In genomic region chr15:88465633-88466219, GRCh38 we compare ENCODE assay signal across 10 cellular contexts. TPM values are rescaled to one million over a fixed set of nuclear protein-coding genes. Genes with fewer than 3 reads are reported as not detected.
A peak's percentile ranks its signal among the peaks of the same experiment; 100 is the strongest.
DNase-seq lines count a peak whose midpoint lies in the region; ATAC-seq and TF ChIP-seq lines count a peak whose summit lies in the region.
"Had no signal": no experiment of that assay in that cellular context is flagged by ENCODE, and none has a peak within 500 bp of the region (broad histone marks: within the 10 kb centered on the region; RNA-seq: fewer than 3 reads in every experiment).

No MANE protein-coding gene starts in this region.

- no peak overlapping the region for H2AFZ ChIP-seq in KMS-11 (ENCODE audit: low read depth)

- no peaks in the 10 kb centered on the region for H3K9me3 ChIP-seq in CD8-positive, alpha-beta memory T cell (ENCODE audit: low read length)
- no peaks in the 10 kb centered on the region for H3K9me3 ChIP-seq in mesodermal cell (ENCODE audit: control insufficient read depth, low read length)
- H3K9me3 ChIP-seq: SJSA1, thyroid gland had no signal

- H4K20me1 ChIP-seq in KMS-11 (ENCODE audit: insufficient read depth) = no peaks in the 10 kb centered on the region

- POLR2A ChIA-PET in CD8-positive, alpha-beta memory T cell (lab: Charles Lee) = no interaction called here

- H3K9me3 Mint-ChIP-seq in CD8-positive, alpha-beta memory T cell = no peaks in the 10 kb centered on the region

- no peak overlapping the region for H3K4me3 ChIP-seq in CD8-positive, alpha-beta memory T cell (ENCODE audit: low read length)
- H3K4me3 ChIP-seq in KMS-11 (IDR thresholded peaks at IDR 0.05; ENCODE audit: insufficient read depth, low read depth, low read length) (no peak overlapping the region), mesodermal cell (ENCODE audit: extremely low read depth, insufficient read depth, low read length, poor library complexity, severe bottlenecking) (peak overlapping the region; percentile 92)

- CTCF ChIA-PET in CD8-positive, alpha-beta memory T cell (lab: Charles Lee) = no interaction called here

- H3K9ac ChIP-seq in KMS-11 = no peak overlapping the region

- peak overlapping the region in 2 of 8 donors; percentile 96 to 100 for H3K27ac Mint-ChIP-seq in CD8-positive, alpha-beta memory T cell

- peaks cover 24 to 35% (median 26%) of the 10 kb centered on the region in 3 donors for H3K4me1 Mint-ChIP-seq in CD8-positive, alpha-beta memory T cell

- ATAC-seq in GM21390 (IDR thresholded peaks at IDR 0.05; ENCODE audit: unreplicated experiment) (no peak), HG02870 (IDR thresholded peaks at IDR 0.05; ENCODE audit: unreplicated experiment) (no peak)

- H3K4me1 ChIP-seq in CD8-positive, alpha-beta memory T cell (ENCODE audit: insufficient read depth, low read length) = peaks cover 23% of the 10 kb centered on the region
- H3K4me1 ChIP-seq in KMS-11 (ENCODE audit: low read depth, poor library complexity, severe bottlenecking) (peaks cover 35% of the 10 kb centered on the region), mesodermal cell (ENCODE audit: control insufficient read depth, insufficient read depth, low read length, poor library complexity, severe bottlenecking) (peaks cover 41% of the 10 kb centered on the region)

- H3K27ac ChIP-seq in CD8-positive, alpha-beta memory T cell (ENCODE audit: low read depth, low read length) = no peak overlapping the region
- H3K27ac ChIP-seq in KMS-11 (no peak overlapping the region), mesodermal cell (ENCODE audit: low read depth, low read length, severe bottlenecking) (peak overlapping the region; percentile 93)
- H3K27ac ChIP-seq: SJSA1, thyroid gland had no signal

- peaks cover 0 to 62% (median 12%) of the 10 kb centered on the region in 3 donors for H3K36me3 Mint-ChIP-seq in CD8-positive, alpha-beta memory T cell

- 83 to 100% methylated on average over 2 to 4 of the region's 4 CpGs for WGBS in mesodermal cell (ENCODE audit: insufficient coverage in 2 of 2), 2 experiments

- H3K4me3 Mint-ChIP-seq in CD8-positive, alpha-beta memory T cell = peak overlapping the region in 4 of 7 donors; percentile 40 to 97 (median 55)

- DNase-seq in CD8-positive, alpha-beta memory T cell = no peak
- DNase-seq in amniotic epithelial cell (ENCODE audit: low read depth) (peak; percentile 71), DMS114 treated with DMSO at 0.1 percent for 48 hours (lab: John Stamatoyannopoulos, UW; ENCODE audit: unreplicated experiment) (no peak), NCI-H2107 (lab: John Stamatoyannopoulos, UW) (no peak)

- H3K36me3 ChIP-seq in CD8-positive, alpha-beta memory T cell (ENCODE audit: insufficient read depth, low read length) = peaks cover 14% of the 10 kb centered on the region
- H3K36me3 ChIP-seq in KMS-11 (ENCODE audit: insufficient read depth) (no peaks in the 10 kb centered on the region; the same call in 1 of the 2 replicates), mesodermal cell (ENCODE audit: control insufficient read depth, insufficient read depth, low read length) (peaks cover 51% of the 10 kb centered on the region)

- peaks cover 45% of the 10 kb centered on the region; the same call in 1 of the 2 replicates for H3K79me2 ChIP-seq in KMS-11 (ENCODE audit: insufficient read depth, low read depth)

- H3K27me3 ChIP-seq in CD8-positive, alpha-beta memory T cell (ENCODE audit: insufficient read depth, low read length, poor library complexity, severe bottlenecking) = no peaks in the 10 kb centered on the region
- H3K27me3 ChIP-seq in KMS-11 (ENCODE audit: insufficient read depth, low read depth) = no peaks in the 10 kb centered on the region
- H3K27me3 ChIP-seq: SJSA1, thyroid gland had no signal

- peak overlapping the region; percentile 98 for H3K4me2 ChIP-seq in KMS-11

- H3K27me3 Mint-ChIP-seq in CD8-positive, alpha-beta memory T cell = peaks cover 0 to 2% of the 10 kb centered on the region in 2 donors

- no peak for TF ChIP-seq CTCF in KMS-11 (conservative IDR thresholded peaks at IDR 0.05; ENCODE audit: low read depth, low read length)

RNA-seq across cellular contexts. Expression of gene MRPL46, which starts 1.5 kb away (rescaled TPM):
- 10 to 100 TPM; 48.5 to 53.6 TPM for total RNA-seq in CD8-positive, alpha-beta memory T cell
- polyA plus RNA-seq in CD8-positive, alpha-beta memory T cell = 51.2 TPM
- polyA plus RNA-seq in mesodermal cell (2013, experiment 1 of 2) = 30.9 TPM
- polyA plus RNA-seq in mesodermal cell (2013, experiment 2 of 2) = 29.1 TPM

RNA-seq across cellular contexts. Expression of gene MRPS11, which starts 1.8 kb away (rescaled TPM):
- total RNA-seq in CD8-positive, alpha-beta memory T cell = 10 to 100 TPM; 80.1 to 81.0 TPM
- 65.5 TPM for polyA plus RNA-seq in CD8-positive, alpha-beta memory T cell
- 53.3 TPM for polyA plus RNA-seq in mesodermal cell (2013, experiment 1 of 2)
- 47.2 TPM for polyA plus RNA-seq in mesodermal cell (2013, experiment 2 of 2)
